Comparison of ENCODE assay signal across 9 cellular contexts in the genomic region with DNA sequence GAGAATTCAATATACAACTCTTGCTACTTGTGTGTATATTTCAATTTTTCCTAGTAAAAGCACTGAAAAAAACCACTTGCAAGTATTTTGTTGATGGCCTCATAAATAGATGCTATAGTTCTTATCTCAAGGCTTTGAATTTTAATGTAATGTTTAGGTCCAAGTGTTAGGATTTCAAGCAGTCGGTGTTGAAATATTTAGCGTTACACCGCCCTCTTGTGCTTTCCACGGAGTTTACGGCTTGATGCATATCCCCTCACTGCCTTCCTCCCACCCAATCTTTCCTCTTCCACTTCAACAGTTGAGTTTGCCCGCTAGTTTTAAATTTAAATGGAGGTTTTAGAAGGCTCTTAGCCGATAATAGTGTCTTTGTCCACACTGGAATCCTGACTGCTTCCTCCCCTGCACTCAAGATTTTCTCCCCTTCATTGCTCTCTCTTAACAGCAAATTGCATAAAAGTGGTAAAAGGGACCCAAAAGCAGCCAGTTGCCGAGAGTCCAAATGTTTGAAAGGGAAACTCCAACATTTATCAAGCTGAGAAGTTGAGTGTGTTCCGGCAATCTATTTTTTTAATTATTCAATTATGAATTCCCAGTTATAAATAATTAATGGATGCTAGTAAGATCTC. TPM values are rescaled to one million over a fixed set of nuclear protein-coding genes. Genes with fewer than 3 reads are reported as not detected.
DNase-seq lines count a peak whose midpoint lies in the region; ATAC-seq and TF ChIP-seq lines count a peak whose summit lies in the region.
"Had no signal": no experiment of that assay in that cellular context is flagged by ENCODE, and none has a peak within 500 bp of the region (broad histone marks: within the 10 kb centered on the region; RNA-seq: fewer than 3 reads in every experiment).

No MANE protein-coding gene starts in this region.

- no peaks in the 10 kb centered on the region for H3K9me3 ChIP-seq in spleen
- H3K9me3 ChIP-seq: BLaER1 treated with 17β-estradiol and CSF1 and Interleukin-3, amounts not matched to agents 10 nM and 100 nM had no signal

- H3K27me3 ChIP-seq in spleen (replicated peaks in 1 of 7), result peaks cover 0 to 73% (median 15%) of the 10 kb centered on the region in 7 donors
- H3K27me3 ChIP-seq: BLaER1 treated with 17β-estradiol and CSF1 and Interleukin-3, amounts not matched to agents 10 nM and 100 nM had no signal

- TF ChIP-seq CTCF in spleen (IDR thresholded peaks at IDR 0.05 in 8 of 11, conservative IDR thresholded peaks at IDR 0.05 in 3 of 11), result no peak

- no peaks in the 10 kb centered on the region for H3K4me1 Mint-ChIP-seq in natural killer cell treated with Interleukin-12 subunit alpha and Interleukin-12 subunit beta and Interleukin-15 and Interleukin-18, amount 100 ng/mL, for 72 hours (ENCODE audit: low read depth in 2 of 2)

- no peak overlapping the region for H3K27ac Mint-ChIP-seq in natural killer cell treated with Interleukin-12 subunit alpha and Interleukin-12 subunit beta and Interleukin-15 and Interleukin-18, amount 100 ng/mL, for 72 hours

- no peaks in the 10 kb centered on the region for H3K36me3 ChIP-seq in spleen
- H3K36me3 ChIP-seq: BLaER1 treated with 17β-estradiol and CSF1 and Interleukin-3, amounts not matched to agents 10 nM and 100 nM had no signal

- WGBS in spleen, 5 donors, result 18 to 28% (median 25%) methylated on average over 9 of the region's 9 CpGs

- peaks cover 47 to 72% of the 10 kb centered on the region in 2 donors for H3K27me3 Mint-ChIP-seq in natural killer cell treated with Interleukin-12 subunit alpha and Interleukin-12 subunit beta and Interleukin-15 and Interleukin-18, amount 100 ng/mL, for 72 hours

- DNase-seq in NCI-H2081 (lab: John Stamatoyannopoulos, UW), result peak; percentile 12 to 35
- DNase-seq in NCI-H2081 treated with DMSO at 0.1 percent for 48 hours (lab: John Stamatoyannopoulos, UW), result no peak
- peak; percentile 31 for DNase-seq in LHCN-M2 (ENCODE audit: low read depth)
- peak; percentile 53 for DNase-seq in SW480 (ENCODE audit: low spot score)
- DNase-seq in kidney tubule cell (ENCODE audit: low spot score), result peak; percentile 31
- no peak for DNase-seq in natural killer cell treated with Interleukin-12 subunit alpha and Interleukin-12 subunit beta and Interleukin-15 and Interleukin-18, amount 100 ng/mL, for 72 hours (ENCODE audit: low spot score)
- no peak for DNase-seq in spleen
- DNase-seq in activated CD4-positive, CD25-positive, alpha-beta regulatory T cell treated with anti-CD3 and anti-CD28 coated beads, Interleukin-2, amount 50 U/mL, for 72 hours, result no peak

- ATAC-seq in natural killer cell treated with Interleukin-12 subunit alpha and Interleukin-12 subunit beta and Interleukin-15 and Interleukin-18, amount 100 ng/mL, for 72 hours, result no peak

- peaks cover 0 to 6% (median 0%) of the 10 kb centered on the region in 6 donors for H3K4me1 ChIP-seq in spleen
- H3K4me1 ChIP-seq: BLaER1 treated with 17β-estradiol and CSF1 and Interleukin-3, amounts not matched to agents 10 nM and 100 nM had no signal

- H3K27ac ChIP-seq in spleen, result no peak overlapping the region
- H3K27ac ChIP-seq: BLaER1 treated with 17β-estradiol and CSF1 and Interleukin-3, amounts not matched to agents 10 nM and 100 nM had no signal

- H3K36me3 Mint-ChIP-seq in natural killer cell treated with Interleukin-12 subunit alpha and Interleukin-12 subunit beta and Interleukin-15 and Interleukin-18, amount 100 ng/mL, for 72 hours, result no peaks in the 10 kb centered on the region

- no peak overlapping the region for H3K4me3 ChIP-seq in spleen
- H3K4me3 ChIP-seq: BLaER1 treated with 17β-estradiol and CSF1 and Interleukin-3, amounts not matched to agents 10 nM and 100 nM had no signal

- intact Hi-C loops in spleen (cut with DNase I; ENCODE audit: low total_unique reads), result no loop called here

- H3K9me3 Mint-ChIP-seq in natural killer cell treated with Interleukin-12 subunit alpha and Interleukin-12 subunit beta and Interleukin-15 and Interleukin-18, amount 100 ng/mL, for 72 hours, result no peaks in the 10 kb centered on the region

- H3K4me3 Mint-ChIP-seq in natural killer cell treated with Interleukin-12 subunit alpha and Interleukin-12 subunit beta and Interleukin-15 and Interleukin-18, amount 100 ng/mL, for 72 hours, result no peak overlapping the region

- TF ChIP-seq POLR2A in spleen (IDR thresholded peaks at IDR 0.05), result no peak

RNA-seq across cellular contexts. Expression of a gene that starts 25.9 kb away (rescaled TPM):
- total RNA-seq in LHCN-M2 (2014; rRNA removed) (44.1 and 46.7 TPM in 2 replicates), spleen (10 to 100 TPM; 35.6 to 70.2 (median 43.2) TPM)
- polyA plus RNA-seq in LHCN-M2 (2012), result 44.0 TPM
- 10 to 100 TPM; 25.7 to 27.7 TPM for total RNA-seq in natural killer cell treated with Interleukin-12 subunit alpha and Interleukin-12 subunit beta and Interleukin-15 and Interleukin-18, amount 100 ng/mL, for 72 hours
- 10 to 100 TPM; 24.3 to 42.7 (median 30.6) TPM for polyA plus RNA-seq in spleen

RNA-seq across cellular contexts. Expression of a gene that starts 49.9 kb away (rescaled TPM):
- 23.5 and 23.8 TPM in 2 replicates for total RNA-seq in LHCN-M2 (2014; rRNA removed)
- 4.3 TPM for polyA plus RNA-seq in LHCN-M2 (2012)
- total RNA-seq in natural killer cell treated with Interleukin-12 subunit alpha and Interleukin-12 subunit beta and Interleukin-15 and Interleukin-18, amount 100 ng/mL, for 72 hours, result 10 to 100 TPM; 19.3 to 42.8 TPM
- total RNA-seq in spleen, result 10 to 100 TPM; 12.8 to 20.7 (median 14.2) TPM
- polyA plus RNA-seq in spleen, result 1 to 10 TPM; 6.9 to 9.2 (median 8.8) TPM

Comparison
In these comparisons a context has a peak if more than half of its experiments do, and no peak if none do; other contexts are left out.
1. DNase-seq: peak in NCI-H2081 (2 of 2), LHCN-M2 (single experiment), SW480 (single experiment) and kidney tubule cell (single experiment); none in NCI-H2081 treated with DMSO at 0.1 percent for 48 hours (single experiment), natural killer cell treated with Interleukin-12 subunit alpha and Interleukin-12 subunit beta and Interleukin-15 and Interleukin-18, amount 100 ng/mL, for 72 hours (single experiment), spleen (single experiment) and activated CD4-positive, CD25-positive, alpha-beta regulatory T cell treated with anti-CD3 and anti-CD28 coated beads, Interleukin-2, amount 50 U/mL, for 72 hours (single experiment).